Comparison of ENCODE assay signal across 22 cellular contexts in genomic region chr10:74770400-74770799, GRCh38. TPM values are rescaled to one million over a fixed set of nuclear protein-coding genes. Genes with fewer than 3 reads are reported as not detected.
DNase-seq lines count a peak whose midpoint lies in the region; ATAC-seq, FAIRE-seq and TF ChIP-seq lines count a peak whose summit lies in the region.
"Had no signal": no experiment of that assay in that cellular context is flagged by ENCODE, and none has a peak within 500 bp of the region (broad histone marks: within the 10 kb centered on the region; RNA-seq: fewer than 3 reads in every experiment).

No MANE protein-coding gene starts in this region.

- H3K36me3 Mint-ChIP-seq in GM23338 (ENCODE audit: low read depth) = no peaks in the 10 kb centered on the region; the same call in 2 of the 3 replicates
- H3K36me3 Mint-ChIP-seq: CD4-positive, CD25-positive, alpha-beta regulatory T cell had no signal

- no peaks in the 10 kb centered on the region for H3K4me1 ChIP-seq in A549
- H3K4me1 ChIP-seq in GM23338 (ENCODE audit: insufficient read depth) = peaks cover 4% of the 10 kb centered on the region; the same call in 1 of the 2 replicates
- peaks cover 14% of the 10 kb centered on the region for H3K4me1 ChIP-seq in OCI-LY1 (ENCODE audit: insufficient read depth, low read length, severe bottlenecking)
- no peaks in the 10 kb centered on the region for H3K4me1 ChIP-seq in mesendoderm (ENCODE audit: control insufficient read depth, low read depth, low read length)
- no peaks in the 10 kb centered on the region for H3K4me1 ChIP-seq in HAP-1
- H3K4me1 ChIP-seq: BE2C had no signal

- H2BK5ac ChIP-seq in mesendoderm (ENCODE audit: low read length) = no peak overlapping the region

- H3K4ac ChIP-seq in mesendoderm (ENCODE audit: low read depth, low read length) = no peak overlapping the region

- no peak overlapping the region for H3K9ac ChIP-seq in OCI-LY1 (ENCODE audit: low read length)
- no peak overlapping the region for H3K9ac ChIP-seq in mesendoderm (ENCODE audit: low read length)

- H3K9me3 ChIP-seq in A549 (no peaks in the 10 kb centered on the region), OCI-LY1 (ENCODE audit: low read length) (peaks cover 7% of the 10 kb centered on the region; the same call in 1 of the 2 replicates), HAP-1 (no peaks in the 10 kb centered on the region)
- H3K9me3 ChIP-seq: BE2C had no signal

- CTCF ChIA-PET in A549 (lab: Yijun Ruan, JAX) = no interaction called here

- peaks cover 10% of the 10 kb centered on the region; the same call in 2 of the 3 replicates for H3K9me3 Mint-ChIP-seq in GM23338

- H2AK5ac ChIP-seq in mesendoderm (ENCODE audit: low read length) = no peak overlapping the region

- TF ChIP-seq CTCF in A549 (IDR thresholded peaks at IDR 0.05) = no peak
- TF ChIP-seq CTCF in GM23338 (conservative IDR thresholded peaks at IDR 0.05; ENCODE audit: low read depth in 2 of 2) = no peak
- no peak for TF ChIP-seq CTCF in OCI-LY1 (IDR thresholded peaks at IDR 0.05; ENCODE audit: low read length)

- TF ChIP-seq POLR2A in A549 (IDR thresholded peaks at IDR 0.05; ENCODE audit: low read length) = no peak

- TF ChIP-seq RAD21 in A549 (conservative IDR thresholded peaks at IDR 0.05 in 1 of 2, IDR thresholded peaks at IDR 0.05 in 1 of 2) = no peak

- H3K18ac ChIP-seq in mesendoderm (ENCODE audit: low read length) = no peak overlapping the region

- no peaks in the 10 kb centered on the region for H3K36me3 ChIP-seq in GM23338 (ENCODE audit: insufficient read depth)
- H3K36me3 ChIP-seq in OCI-LY1 (ENCODE audit: insufficient read depth, low read length) = no peaks in the 10 kb centered on the region
- H3K36me3 ChIP-seq in mesendoderm (ENCODE audit: control insufficient read depth, insufficient read depth, low read length) = no peaks in the 10 kb centered on the region
- H3K36me3 ChIP-seq in HAP-1 (replicated peaks) = no peaks in the 10 kb centered on the region
- H3K36me3 ChIP-seq: BE2C, MG63 had no signal

- H3K79me2 ChIP-seq in GM23338 (replicated peaks; ENCODE audit: insufficient read depth) (no peaks in the 10 kb centered on the region), OCI-LY1 (ENCODE audit: insufficient read depth, low read length) (no peaks in the 10 kb centered on the region), mesendoderm (ENCODE audit: control insufficient read depth, insufficient read depth, low read length) (no peaks in the 10 kb centered on the region)

- H4K5ac ChIP-seq in mesendoderm (ENCODE audit: low read length) = no peak overlapping the region

- H4K20me1 ChIP-seq in GM23338 (replicated peaks; ENCODE audit: insufficient read depth) (no peaks in the 10 kb centered on the region), OCI-LY1 (ENCODE audit: insufficient read depth, low read length) (no peaks in the 10 kb centered on the region)

- H3K27ac ChIP-seq in A549 (no peak overlapping the region), GM23338 (ENCODE audit: low read depth) (no peak overlapping the region), OCI-LY1 (ENCODE audit: low read depth, low read length, poor library complexity, severe bottlenecking) (peak overlapping the region; percentile 58), mesendoderm (ENCODE audit: low read depth, low read length) (no peak overlapping the region)

- ATAC-seq in A549 = no peak
- no peak for ATAC-seq in GM23338
- ATAC-seq in GM18873 (IDR thresholded peaks at IDR 0.05; ENCODE audit: low FRiP score, unreplicated experiment) = no peak
- ATAC-seq: Panc1, SK-N-SH treated with all-trans-retinoic acid at 6 μM for 48 hours had no signal

- no peaks in the 10 kb centered on the region for H3K79me1 ChIP-seq in mesendoderm (ENCODE audit: low read length)

- no peak overlapping the region for H3K56ac ChIP-seq in mesendoderm (ENCODE audit: low read length)

- DNase-seq in A549 (ENCODE audit: low read depth in 1 of 2, low spot score in 1 of 2) (no peak), GM23338 (ENCODE audit: low spot score) (no peak), mesendoderm (peak; percentile 19), HAP-1 (ENCODE audit: low spot score in 2 of 2) (no peak)
- DNase-seq in stimulated activated CD4-positive, alpha-beta T cell treated with anti-CD3 and anti-CD28 coated beads, Interleukin-12 subunit alpha, Interleukin-12 subunit beta, amount 100 ng/mL, for 4 hours = no peak
- DNase-seq: BE2C, DND-41, IMR-90, MG63, NCI-H1048, NCI-H1417 treated with DMSO at 0.1 percent for 48 hours, NCI-H187, NCI-H446, NCI-H526, SIG-M5 had no signal

- TF ChIP-seq EP300 in A549 (IDR thresholded peaks at IDR 0.05) = no peak

- H3K27me3 Mint-ChIP-seq in GM23338 (ENCODE audit: insufficient read depth, low read depth, poor library complexity) = peaks cover 2% of the 10 kb centered on the region

- no peak for FAIRE-seq in A549 (lab: Jason Lieb, UNC)
- FAIRE-seq: GM18507, H1 had no signal

- no peak overlapping the region for H3K27ac Mint-ChIP-seq in GM23338
- H3K27ac Mint-ChIP-seq: CD4-positive, CD25-positive, alpha-beta regulatory T cell had no signal

- POLR2A ChIA-PET in A549 (lab: Yijun Ruan, JAX) = no interaction called here

- no peak overlapping the region for H3K4me3 Mint-ChIP-seq in GM23338
- H3K4me3 Mint-ChIP-seq: CD4-positive, CD25-positive, alpha-beta regulatory T cell had no signal

- no peak overlapping the region for H3K4me2 ChIP-seq in A549
- H3K4me2 ChIP-seq in GM23338 = no peak overlapping the region
- peak overlapping the region; percentile 6; the same call in 1 of the 2 replicates for H3K4me2 ChIP-seq in OCI-LY1 (ENCODE audit: low read length)
- no peak overlapping the region for H3K4me2 ChIP-seq in mesendoderm (ENCODE audit: low read length)

- H3F3A ChIP-seq in GM23338 (replicated peaks; ENCODE audit: low read depth) (no peaks in the 10 kb centered on the region), OCI-LY1 (ENCODE audit: insufficient read depth, low read length) (no peaks in the 10 kb centered on the region)

- no peak overlapping the region for H4K8ac ChIP-seq in mesendoderm (ENCODE audit: low read depth, low read length)

- H3K9me2 ChIP-seq in GM23338 (ENCODE audit: insufficient read depth) (no peaks in the 10 kb centered on the region), OCI-LY1 (ENCODE audit: low read depth, low read length) (no peaks in the 10 kb centered on the region)

- in situ Hi-C loops in HAP-1 (cut with MboI; ENCODE audit: low sequenced_read_pairs) = no loop called here

- H3K4me3 ChIP-seq in A549 (no peak overlapping the region), GM23338 (no peak overlapping the region), OCI-LY1 (ENCODE audit: low read depth, low read length, poor library complexity, severe bottlenecking) (no peak overlapping the region), mesendoderm (ENCODE audit: low read length) (no peak overlapping the region), HAP-1 (no peak overlapping the region)
- H3K4me3 ChIP-seq: MG63 had no signal

- H3K4me1 Mint-ChIP-seq in GM23338 = no peaks in the 10 kb centered on the region
- H3K4me1 Mint-ChIP-seq: CD4-positive, CD25-positive, alpha-beta regulatory T cell had no signal

- peak overlapping the region; percentile 61; the same call in 1 of the 2 replicates for H2AFZ ChIP-seq in GM23338
- H2AFZ ChIP-seq in OCI-LY1 (ENCODE audit: low read length) = 0 out of 2 replicates have a peak overlapping the region, but pooled peaks have one; percentile 24

- H2BK15ac ChIP-seq in mesendoderm (replicated peaks; ENCODE audit: low read depth) = no peak overlapping the region

- H2BK120ac ChIP-seq in mesendoderm (ENCODE audit: low read depth, low read length) = no peak overlapping the region

- H3K27me3 ChIP-seq in GM23338 (ENCODE audit: insufficient read depth) (no peaks in the 10 kb centered on the region), OCI-LY1 (ENCODE audit: insufficient read depth, low read length) (no peaks in the 10 kb centered on the region), mesendoderm (ENCODE audit: insufficient read depth, low read length, poor library complexity) (no peaks in the 10 kb centered on the region), HAP-1 (ENCODE audit: low read depth) (no peaks in the 10 kb centered on the region)
- H3K27me3 ChIP-seq: BE2C, MG63 had no signal

- H3K23ac ChIP-seq in mesendoderm (ENCODE audit: low read length) = no peak overlapping the region

TF ChIP-seq in A549, 52 proteins besides CTCF, POLR2A, EP300 and RAD21:
- TF ChIP-seq MAZ (IDR thresholded peaks at IDR 0.05; ENCODE audit: borderline replicate concordance, low read depth, low read length) (no peak), MAFK (IDR thresholded peaks at IDR 0.05; ENCODE audit: partially characterized antibody) (peak; percentile 6)

TF ChIP-seq in GM23338, 12 proteins besides CTCF, POLR2A, EP300 and RAD21 (continues in another document):
- TF ChIP-seq ZNF114 (CRISPR knock-in tag; IDR thresholded peaks at IDR 0.05) (no peak), ETS1 (IDR thresholded peaks at IDR 0.05) (no peak), CREB1 (CRISPR knock-in tag; IDR thresholded peaks at IDR 0.05; ENCODE audit: low read depth) (no peak)

RNA-seq across cellular contexts. Expression of gene KAT6B, which starts 56.0 kb away (rescaled TPM):
- polyA plus RNA-seq in A549 (2011; rRNA removed) (5.6 and 11.0 TPM in 2 replicates), A549 (2017; fragmentation: RNase III; extraction: RNeasy Plus Mini Kit Qiagen cat#74134 plus additional on column Dnase treatment) (5.5 to 6.0 TPM (median 5.7 TPM) in 3 replicates), GM23338 (2016; fragmentation: Nextera tagmentation; extraction: Ambion mirVana) (15.4 and 21.3 TPM in 2 replicates)
- 2.4 and 3.1 TPM in 2 replicates for polyA plus RNA-seq in A549 (2012; cell fraction: cytosol; rRNA removed)
- 4.4 and 6.2 TPM in 2 replicates for polyA plus RNA-seq in A549 (2012; cell fraction: nucleus; rRNA removed)
- polyA minus RNA-seq in A549 (2011; rRNA and poly(A)+ RNA removed) = 26.7 and 28.1 TPM in 2 replicates
- total RNA-seq in GM23338 (2014; rRNA removed; shearing (Covaris generic)) = 27.0 and 31.4 TPM in 2 replicates
- 11.0 TPM for polyA plus RNA-seq in mesendoderm (2013, experiment 1 of 2)
- polyA plus RNA-seq in mesendoderm (2013, experiment 2 of 2) = 11.2 TPM
